Comparison of ENCODE assay signal across 39 cellular contexts in genomic region chr13:31719214-31719613, GRCh38. TPM values are rescaled to one million over a fixed set of nuclear protein-coding genes. Genes with fewer than 3 reads are reported as not detected.
"Had no signal": no experiment of that assay in that cellular context is flagged by ENCODE, and none has a peak within 500 bp of the region (broad histone marks: within the 10 kb centered on the region; RNA-seq: fewer than 3 reads in every experiment).

No MANE protein-coding gene starts in this region.

- ATAC-seq: activated naive CD4-positive, alpha-beta T cell treated with anti-CD3 and anti-CD28 coated beads, Interleukin-2, amount 50 U/mL, for 72 hours; activated naive CD8-positive, alpha-beta T cell treated with anti-CD3 and anti-CD28 coated beads, Interleukin-2, amount 50 U/mL, for 24 hours; activated T-cell treated with anti-CD3 and anti-CD28 coated beads, Interleukin-2, amount 50 U/mL, for 4 hours; activated T-cell treated with anti-CD3 and anti-CD28 coated beads, Interleukin-2, amount 50 U/mL, for 72 hours; activated T-helper 17 cell treated with anti-CD3 and anti-CD28 coated beads, Interleukin-2, amount 50 U/mL, for 72 hours; body of pancreas had no signal

- H3K9me3 ChIP-seq: adrenal gland, ascending aorta, body of pancreas, breast epithelium had no signal

- FAIRE-seq: astrocyte, bronchial epithelial cell had no signal

- H3K4me3 ChIP-seq: adrenal gland, ascending aorta, body of pancreas, breast epithelium, cardiac muscle cell had no signal

- H3K27me3 ChIP-seq: adrenal gland, ascending aorta, body of pancreas, brain microvascular endothelial cell, breast epithelium, cardiac muscle cell had no signal

- H3K36me3 ChIP-seq: adrenal gland, ascending aorta, brain microvascular endothelial cell, breast epithelium, cardiac muscle cell had no signal

- H3K4me1 ChIP-seq: adrenal gland, ascending aorta, body of pancreas, breast epithelium had no signal

- DNase-seq: activated effector memory CD4-positive, alpha-beta T cell treated with anti-CD3 and anti-CD28 coated beads, Interleukin-2, amount 50 U/mL, for 16 hours; activated effector memory CD4-positive, alpha-beta T cell treated with Interleukin-2 at 50 U/mL for 16 hours; activated gamma-delta T cell; activated gamma-delta T cell treated with Interleukin-2 at 50 U/mL for 16 hours; activated naive CD4-positive, alpha-beta T cell; activated naive CD4-positive, alpha-beta T cell treated with anti-CD3 and anti-CD28 coated beads for 36 hours; activated naive CD4-positive, alpha-beta T cell treated with anti-CD3 and anti-CD28 coated beads, Interleukin-2, amount 10 ng/mL, durations not matched to agents 7 days and 5 days; activated naive CD4-positive, alpha-beta T cell treated with anti-CD3 and anti-CD28 coated beads, Interleukin-2, amount 50 U/mL, for 16 hours; activated naive CD4-positive, alpha-beta T cell treated with Interleukin-2 at 50 U/mL for 16 hours; activated naive CD8-positive, alpha-beta T cell treated with anti-CD3 and anti-CD28 coated beads for 36 hours; activated naive CD8-positive, alpha-beta T cell treated with anti-CD3 and anti-CD28 coated beads, Interleukin-2, amount 10 ng/mL, durations not matched to agents 7 days and 5 days; activated naive CD8-positive, alpha-beta T cell treated with anti-CD3 and anti-CD28 coated beads, Interleukin-2, amount 50 U/mL, for 24 hours; activated T-cell treated with anti-CD3 and anti-CD28 coated beads for 4 hours; activated T-cell treated with anti-CD3 and anti-CD28 coated beads, Interleukin-2, amount 50 U/mL, for 1 hour; activated T-cell treated with anti-CD3 and anti-CD28 coated beads, Interleukin-2, amount 50 U/mL, for 24 hours; activated T-cell treated with anti-CD3 and anti-CD28 coated beads, Interleukin-2, amount 50 U/mL, for 4 hours; activated T-cell treated with anti-CD3 and anti-CD28 coated beads, Interleukin-2, amount 50 U/mL, for 48 hours; activated T-cell treated with anti-CD3 and anti-CD28 coated beads, Interleukin-2, amount 50 U/mL, for 72 hours; adrenal gland; amniotic stem cell; amygdala; anterior cingulate cortex; aorta; body of pancreas; brain microvascular endothelial cell; caudate nucleus; central memory CD4-positive, alpha-beta T cell; cerebellar nuclear complex had no signal

- H3K27ac ChIP-seq: adrenal gland, ascending aorta, body of pancreas, brain microvascular endothelial cell, breast epithelium, cardiac muscle cell had no signal

RNA-seq across cellular contexts. Expression of gene RXFP2, which starts 20.1 kb away (rescaled TPM):
- total RNA-seq: activated naive CD4-positive, alpha-beta T cell treated with anti-CD3 and anti-CD28 coated beads for 36 hours; activated naive CD4-positive, alpha-beta T cell treated with anti-CD3 and anti-CD28 coated beads, Interleukin-2, amount 50 U/mL, for 72 hours; activated naive CD8-positive, alpha-beta T cell treated with anti-CD3 and anti-CD28 coated beads for 36 hours; activated naive CD8-positive, alpha-beta T cell treated with anti-CD3 and anti-CD28 coated beads, Interleukin-2, amount 10 ng/mL, durations not matched to agents 7 days and 5 days; activated T-cell treated with anti-CD3 and anti-CD28 coated beads, Interleukin-2, amount 50 U/mL, for 4 hours; activated T-cell treated with anti-CD3 and anti-CD28 coated beads, Interleukin-2, amount 50 U/mL, for 72 hours; activated T-helper 1 cell treated with anti-CD3 and anti-CD28 coated beads, Interleukin-12 subunit alpha, Interleukin-12 subunit beta, Interleukin-2, Interleukin-4 antibody, amounts not matched to agents 30 ng/mL and 10 ng/mL and 1 ng/mL, durations not matched to agents 14 hours and 24 hours and 36 hours; activated T-helper 17 cell treated with anti-CD3 and anti-CD28 coated beads, Interleukin-2, amount 50 U/mL, for 72 hours; activated T-helper 2 cell treated with anti-CD3 and anti-CD28 coated beads, Interferon-gamma antibody, Interleukin-2, Interleukin-4, amounts not matched to agents 10 μg/mL and 5 μg/mL and 100 μg/mL, durations not matched to agents 14 hours and 24 hours and 36 hours; aorta; ascending aorta; astrocyte; body of pancreas; bronchial epithelial cell; cardiac muscle cell; cardiac septum had no signal
- polyA plus RNA-seq: adipose tissue, aorta, cardiac muscle cell had no signal
